ENCODE assay signal across 15 cellular contexts in the genomic region with DNA sequence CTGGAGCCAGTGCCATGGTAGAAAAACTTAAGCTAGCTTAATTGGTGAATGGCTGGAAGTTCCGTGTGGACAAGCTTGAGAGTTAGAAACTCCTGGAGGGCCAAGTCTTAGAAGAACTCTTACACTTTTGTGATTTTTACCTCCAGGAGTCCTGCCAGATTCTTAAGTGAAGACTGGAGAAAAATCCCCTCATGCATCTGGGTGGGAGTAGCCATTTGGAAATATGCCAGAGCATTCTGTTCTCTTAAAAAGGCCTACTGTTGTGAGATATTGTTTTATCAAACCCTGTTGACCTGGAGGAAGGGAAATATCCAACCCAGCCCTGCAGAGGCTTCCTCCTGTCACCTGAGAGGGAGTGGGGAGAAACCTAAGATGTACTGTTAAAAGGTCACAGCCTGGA. TPM values are rescaled to one million over a fixed set of nuclear protein-coding genes. Genes with fewer than 3 reads are reported as not detected.
DNase-seq lines count a peak whose midpoint lies in the region; ATAC-seq and TF ChIP-seq lines count a peak whose summit lies in the region.
"Had no signal": no experiment of that assay in that cellular context is flagged by ENCODE, and none has a peak within 500 bp of the region (broad histone marks: within the 10 kb centered on the region; RNA-seq: fewer than 3 reads in every experiment).

No MANE protein-coding gene starts in this region.

- DNase-seq in NCI-H69 (lab: John Stamatoyannopoulos, UW): peak; percentile 11
- DNase-seq in erythroblast (lab: John Stamatoyannopoulos, UW): peak; percentile 13 to 42
- no peak for DNase-seq in mesothelial cell of epicardium (ENCODE audit: low spot score in 2 of 2, unreplicated experiment in 2 of 2)
- no peak for DNase-seq in NCI-H1436 (lab: John Stamatoyannopoulos, UW)
- no peak for DNase-seq in esophagus muscularis mucosa (ENCODE audit: extremely low spot score)
- no peak for DNase-seq in amniotic stem cell (lab: John Stamatoyannopoulos, UW)
- DNase-seq: C1 segment of cervical spinal cord; Calu3; CD4-positive, alpha-beta T cell; DMS 273 treated with DMSO at 0.1 percent for 48 hours; GM23248 had no signal

- H3K27me3 ChIP-seq in esophagus muscularis mucosa: no peaks in the 10 kb centered on the region

- TF ChIP-seq POLR2A in erythroblast (IDR thresholded peaks at IDR 0.05; ENCODE audit: low read length) (no peak), esophagus muscularis mucosa (IDR thresholded peaks at IDR 0.05; ENCODE audit: low read depth) (no peak)

- no peak for ATAC-seq in GM18873 (IDR thresholded peaks at IDR 0.05; ENCODE audit: low FRiP score, unreplicated experiment)
- ATAC-seq: GM12878, HCT116 had no signal

- TF ChIP-seq EP300 in esophagus muscularis mucosa (IDR thresholded peaks at IDR 0.05): no peak

- peak overlapping the region; percentile 33 for H3K27ac Mint-ChIP-seq in mesothelial cell of epicardium
- H3K27ac Mint-ChIP-seq: B cell; CD4-positive, alpha-beta T cell had no signal

- no peak overlapping the region for H3K4me3 Mint-ChIP-seq in mesothelial cell of epicardium
- H3K4me3 Mint-ChIP-seq: B cell; CD4-positive, alpha-beta T cell had no signal

- no peak overlapping the region for H3K27ac ChIP-seq in esophagus muscularis mucosa (replicated peaks in 1 of 4)
- H3K27ac ChIP-seq: GM23248 had no signal

- peaks cover 8 to 47% (median 37%) of the 10 kb centered on the region in 4 donors for H3K36me3 ChIP-seq in esophagus muscularis mucosa

- H3K9me3 Mint-ChIP-seq in mesothelial cell of epicardium: peaks cover 33% of the 10 kb centered on the region

- WGBS in esophagus muscularis mucosa: 88% methylated on average over 1 of the region's 1 CpG

- TF ChIP-seq CTCF in mesothelial cell of epicardium (IDR thresholded peaks at IDR 0.05; ENCODE audit: unreplicated experiment) (no peak), esophagus muscularis mucosa (IDR thresholded peaks at IDR 0.05) (no peak)

- H3K9me3 ChIP-seq in esophagus muscularis mucosa: no peaks in the 10 kb centered on the region

- peaks cover 8% of the 10 kb centered on the region for H3K4me1 Mint-ChIP-seq in mesothelial cell of epicardium
- H3K4me1 Mint-ChIP-seq: B cell had no signal

- no peaks in the 10 kb centered on the region for H3K4me1 ChIP-seq in esophagus muscularis mucosa

- H3K36me3 Mint-ChIP-seq in mesothelial cell of epicardium: peaks cover 17% of the 10 kb centered on the region

- H3K4me3 ChIP-seq in esophagus muscularis mucosa: no peak overlapping the region
- H3K4me3 ChIP-seq: GM12878, GM23248 had no signal

- H3K27me3 Mint-ChIP-seq in mesothelial cell of epicardium (ENCODE audit: low read depth): no peaks in the 10 kb centered on the region
- H3K27me3 Mint-ChIP-seq: B cell; CD4-positive, alpha-beta T cell had no signal

- intact Hi-C loops in esophagus muscularis mucosa (cut with DNase I): no loop called here

RNA-seq across cellular contexts. Expression of a gene that starts 17.6 kb away (rescaled TPM):
- total RNA-seq in mesothelial cell of epicardium (10.4 to 14.8 TPM (median 12.5 TPM) in 3 replicates), esophagus muscularis mucosa (under 1 TPM in 2 of 4 donors, not detected in 2; 0.17 to 0.32 TPM)

RNA-seq across cellular contexts. Expression of a gene that starts 43.8 kb away (rescaled TPM):
- total RNA-seq in mesothelial cell of epicardium: 33.3 to 36.8 TPM (median 33.7 TPM) in 3 replicates
- total RNA-seq in esophagus muscularis mucosa: 10 to 100 TPM; 64.4 to 93.6 (median 79.6) TPM

Comparison
In these comparisons a context has a peak if more than half of its experiments do, and no peak if none do; other contexts are left out.
1. DNase-seq: peak in NCI-H69 (single experiment) and erythroblast (2 of 2); none in mesothelial cell of epicardium (0 of 2), NCI-H1436 (single experiment), esophagus muscularis mucosa (single experiment) and amniotic stem cell (single experiment).